8 cellular contexts compared by ENCODE assay signal in genomic region chr11:128632151-128632791, GRCh38. TPM values are rescaled to one million over a fixed set of nuclear protein-coding genes. Genes with fewer than 3 reads are reported as not detected.
DNase-seq lines count a peak whose midpoint lies in the region; ATAC-seq and TF ChIP-seq lines count a peak whose summit lies in the region.

No MANE protein-coding gene starts in this region.

- H3F3A ChIP-seq in DOHH2 (ENCODE audit: control insufficient read depth, insufficient read depth) = peaks cover 13% of the 10 kb centered on the region; the same call in 1 of the 2 replicates

- RAD21 ChIA-PET in HCT116 (lab: Charles Lee; ENCODE audit: low non-redundant PET in 1 of 2, low total read pairs in 2 of 2, uncharacterized antibody in 2 of 2, unreplicated experiment in 2 of 2) = interaction anchor here (0.7 to 1.3 kb wide), 6 partner anchors 42 to 460 kb away, joined by 3 to 4 read pairs (median 3); no protein-coding TSS in a partner anchor

- no peaks in the 10 kb centered on the region for H3K27me3 ChIP-seq in DOHH2 (ENCODE audit: control insufficient read depth, low read length)
- peaks cover 3% of the 10 kb centered on the region; the same call in 1 of the 2 replicates for H3K27me3 ChIP-seq in HCT116 (ENCODE audit: insufficient read depth, low read length)
- H3K27me3 ChIP-seq in OCI-LY3 (ENCODE audit: low read depth, low read length) = no peaks in the 10 kb centered on the region

- H3K9me3 ChIP-seq in DOHH2 (ENCODE audit: control insufficient read depth, insufficient read depth, low read length) (no peaks in the 10 kb centered on the region), HCT116 (ENCODE audit: control insufficient read depth in 1 of 2, insufficient read depth in 1 of 2, low read depth in 1 of 2, low read length in 2 of 2) (no peaks in the 10 kb centered on the region), OCI-LY3 (ENCODE audit: insufficient read depth, low read length) (0 out of 2 replicates have a peak, but pooled peaks cover 3% of the 10 kb centered on the region)

- POLR2A ChIA-PET in HCT116 (lab: Charles Lee) = no interaction called here

- no peak for TF ChIP-seq POLR2A in HCT116 (IDR thresholded peaks at IDR 0.05; ENCODE audit: borderline replicate concordance, extremely low read depth, insufficient read depth, insufficient read length)

- H3K27ac Mint-ChIP-seq in activated naive CD4-positive, alpha-beta T cell treated with anti-CD3 and anti-CD28 coated beads, Interleukin-2, amount 50 U/mL, for 24 hours = peak overlapping the region; percentile 83

- peak; percentile 19 for DNase-seq in HCT116 (ENCODE audit: low read depth, low spot score)
- peak; percentile 46 for DNase-seq in left ventricle myocardium superior
- peak; percentile 43 for DNase-seq in stimulated activated CD4-positive, alpha-beta T cell treated with anti-CD3 and anti-CD28 coated beads, Interleukin-4, amount 100 ng/mL, for 1 hour
- DNase-seq in globus pallidus (ENCODE audit: low spot score) = no peak

- H3K9ac ChIP-seq in HCT116 (ENCODE audit: low read length) (no peak overlapping the region), OCI-LY3 (ENCODE audit: low read length) (no peak overlapping the region)

- H3K36me3 ChIP-seq in DOHH2 (ENCODE audit: control insufficient read depth, low read length) (peaks cover 10% of the 10 kb centered on the region), HCT116 (ENCODE audit: control insufficient read depth in 1 of 2, insufficient read depth in 2 of 2, low read length in 2 of 2) (no peaks in the 10 kb centered on the region), OCI-LY3 (replicated peaks; ENCODE audit: low read depth, low read length) (no peaks in the 10 kb centered on the region)

- intact Hi-C loops in HCT116 (cut with micrococcal nuclease) (loop anchor here (1.0 to 5.0 kb wide), 3 partner anchors 199 to 600 kb away; no protein-coding TSS in a partner anchor), left ventricle myocardium superior (cut with micrococcal nuclease) (loop anchor here (2.0 to 5.0 kb wide), 2 partner anchors 199 to 460 kb away; no protein-coding TSS in a partner anchor)

- TF ChIP-seq RAD21 in HCT116 (IDR thresholded peaks at IDR 0.05; ENCODE audit: low read depth) = peak; percentile 70

- H3K36me3 Mint-ChIP-seq in activated naive CD4-positive, alpha-beta T cell treated with anti-CD3 and anti-CD28 coated beads, Interleukin-2, amount 50 U/mL, for 24 hours = no peaks in the 10 kb centered on the region

- no peaks in the 10 kb centered on the region for H4K20me1 ChIP-seq in DOHH2 (ENCODE audit: control insufficient read depth, insufficient read depth, low read depth, low read length)
- H4K20me1 ChIP-seq in HCT116 (ENCODE audit: insufficient read depth) = no peaks in the 10 kb centered on the region
- no peaks in the 10 kb centered on the region for H4K20me1 ChIP-seq in OCI-LY3 (ENCODE audit: insufficient read depth, low read length)

- no TSS peak for BruUV-seq in HCT116 (replicated peaks; lab: Mats Ljungman, UMichigan)

- H3K27ac ChIP-seq in DOHH2 (ENCODE audit: low read depth, low read length) (no peak overlapping the region), HCT116 (ENCODE audit: low read depth, low read length) (no peak overlapping the region), OCI-LY3 (ENCODE audit: low read length) (no peak overlapping the region)

- H2AFZ ChIP-seq in HCT116 (ENCODE audit: low read depth, low read length, poor library complexity, severe bottlenecking) (no peak overlapping the region), OCI-LY3 (ENCODE audit: low read depth, low read length) (no peak overlapping the region)

- peaks cover 52% of the 10 kb centered on the region for H3K4me1 Mint-ChIP-seq in activated naive CD4-positive, alpha-beta T cell treated with anti-CD3 and anti-CD28 coated beads, Interleukin-2, amount 50 U/mL, for 24 hours

- TF ChIP-seq CTCF in DOHH2 (IDR thresholded peaks at IDR 0.05; ENCODE audit: low read depth, low read length, poor library complexity, severe bottlenecking) (peak; percentile 90), HCT116 (IDR thresholded peaks at IDR 0.05 in 2 of 3, conservative IDR thresholded peaks at IDR 0.05 in 1 of 3; ENCODE audit: borderline replicate concordance in 1 of 3, insufficient read depth in 1 of 3, low read depth in 2 of 3, low read length in 2 of 3) (peak; percentile 61 to 64 (median 63)), OCI-LY3 (IDR thresholded peaks at IDR 0.05; ENCODE audit: low read depth, low read length) (peak; percentile 83)

- no peaks in the 10 kb centered on the region for H3K9me3 Mint-ChIP-seq in activated naive CD4-positive, alpha-beta T cell treated with anti-CD3 and anti-CD28 coated beads, Interleukin-2, amount 50 U/mL, for 24 hours

- no peak overlapping the region for H3K4me3 Mint-ChIP-seq in activated naive CD4-positive, alpha-beta T cell treated with anti-CD3 and anti-CD28 coated beads, Interleukin-2, amount 50 U/mL, for 24 hours

- H3K79me2 ChIP-seq in DOHH2 (ENCODE audit: control insufficient read depth, low read length) (peaks cover 16% of the 10 kb centered on the region), HCT116 (ENCODE audit: insufficient read depth, low read length) (no peaks in the 10 kb centered on the region), OCI-LY3 (ENCODE audit: low read length) (no peaks in the 10 kb centered on the region)

- H3K4me3 ChIP-seq in DOHH2 (ENCODE audit: low read length) (no peak overlapping the region), HCT116 (replicated peaks in 1 of 2; ENCODE audit: low read depth in 1 of 2, low read length in 2 of 2) (no peak overlapping the region), OCI-LY3 (ENCODE audit: low read length) (no peak overlapping the region)

- H3K4me1 ChIP-seq in DOHH2 (ENCODE audit: control insufficient read depth, low read length) (peaks cover 54% of the 10 kb centered on the region), HCT116 (ENCODE audit: control insufficient read depth in 1 of 2, insufficient read depth in 2 of 2, low read length in 2 of 2) (no peaks in the 10 kb centered on the region), OCI-LY3 (ENCODE audit: low read length) (peaks cover 55% of the 10 kb centered on the region)

- H3K27me3 Mint-ChIP-seq in activated naive CD4-positive, alpha-beta T cell treated with anti-CD3 and anti-CD28 coated beads, Interleukin-2, amount 50 U/mL, for 24 hours = no peaks in the 10 kb centered on the region

- ATAC-seq in HCT116 (peak; percentile 68), left ventricle myocardium superior (peak; percentile 62), GM18519 (IDR thresholded peaks at IDR 0.05; ENCODE audit: low FRiP score, unreplicated experiment) (no peak)

- H3K4me2 ChIP-seq in DOHH2 (ENCODE audit: low read length) = peak overlapping the region; percentile 1
- H3K4me2 ChIP-seq in HCT116 (ENCODE audit: low read length) = no peak overlapping the region
- H3K4me2 ChIP-seq in OCI-LY3 (ENCODE audit: low read length) = no peak overlapping the region

- H3K9me2 ChIP-seq in DOHH2 (replicated peaks; ENCODE audit: control insufficient read depth, low read length) (no peaks in the 10 kb centered on the region), HCT116 (ENCODE audit: insufficient read depth) (no peaks in the 10 kb centered on the region)

- CTCF ChIA-PET in HCT116 (lab: Charles Lee) = interaction anchor here (0.7 to 7.1 kb wide), 9 partner anchors 125 to 475 kb away, joined by 3 to 80 read pairs (median 9); no protein-coding TSS in a partner anchor

TF ChIP-seq in HCT116, 20 proteins besides CTCF, POLR2A, EP300 and RAD21 (continues in another document):
- TF ChIP-seq EZH2 (IDR thresholded peaks at IDR 0.05) (no peak), EZH2phosphoT487 (IDR thresholded peaks at IDR 0.05; ENCODE audit: borderline replicate concordance) (no peak), MAX (IDR thresholded peaks at IDR 0.05) (no peak), REST (IDR thresholded peaks at IDR 0.05; ENCODE audit: low read depth) (no peak), CBX3 (IDR thresholded peaks at IDR 0.05; ENCODE audit: low read depth) (no peak), YY1 (IDR thresholded peaks at IDR 0.05; ENCODE audit: extremely low read depth, insufficient replicate concordance, low read depth, low read length) (no peak), ZFX (IDR thresholded peaks at IDR 0.05) (no peak), SP1 (IDR thresholded peaks at IDR 0.05; ENCODE audit: low read depth) (no peak), ZNF274 (IDR thresholded peaks at IDR 0.05; ENCODE audit: low read depth, low read length) (no peak), FOSL1 (IDR thresholded peaks at IDR 0.05; ENCODE audit: low read depth) (no peak), ELF1 (IDR thresholded peaks at IDR 0.05; ENCODE audit: borderline replicate concordance, low read depth) (no peak), SIN3A (IDR thresholded peaks at IDR 0.05; ENCODE audit: low read depth) (no peak), EGR1 (IDR thresholded peaks at IDR 0.05; ENCODE audit: low read depth) (no peak), JUND (IDR thresholded peaks at IDR 0.05) (no peak)

RNA-seq across cellular contexts. Expression of gene ETS1, which starts 44.9 kb away (rescaled TPM):
- 9.2 TPM for total RNA-seq in HCT116 (2021; ENCODE audit: unreplicated experiment)
- polyA plus RNA-seq in HCT116 (2012) = 7.7 and 8.0 TPM in 2 replicates
- total RNA-seq in left ventricle myocardium superior = 53.4 TPM
